ENCODE assay signal across 9 cellular contexts in the genomic region with DNA sequence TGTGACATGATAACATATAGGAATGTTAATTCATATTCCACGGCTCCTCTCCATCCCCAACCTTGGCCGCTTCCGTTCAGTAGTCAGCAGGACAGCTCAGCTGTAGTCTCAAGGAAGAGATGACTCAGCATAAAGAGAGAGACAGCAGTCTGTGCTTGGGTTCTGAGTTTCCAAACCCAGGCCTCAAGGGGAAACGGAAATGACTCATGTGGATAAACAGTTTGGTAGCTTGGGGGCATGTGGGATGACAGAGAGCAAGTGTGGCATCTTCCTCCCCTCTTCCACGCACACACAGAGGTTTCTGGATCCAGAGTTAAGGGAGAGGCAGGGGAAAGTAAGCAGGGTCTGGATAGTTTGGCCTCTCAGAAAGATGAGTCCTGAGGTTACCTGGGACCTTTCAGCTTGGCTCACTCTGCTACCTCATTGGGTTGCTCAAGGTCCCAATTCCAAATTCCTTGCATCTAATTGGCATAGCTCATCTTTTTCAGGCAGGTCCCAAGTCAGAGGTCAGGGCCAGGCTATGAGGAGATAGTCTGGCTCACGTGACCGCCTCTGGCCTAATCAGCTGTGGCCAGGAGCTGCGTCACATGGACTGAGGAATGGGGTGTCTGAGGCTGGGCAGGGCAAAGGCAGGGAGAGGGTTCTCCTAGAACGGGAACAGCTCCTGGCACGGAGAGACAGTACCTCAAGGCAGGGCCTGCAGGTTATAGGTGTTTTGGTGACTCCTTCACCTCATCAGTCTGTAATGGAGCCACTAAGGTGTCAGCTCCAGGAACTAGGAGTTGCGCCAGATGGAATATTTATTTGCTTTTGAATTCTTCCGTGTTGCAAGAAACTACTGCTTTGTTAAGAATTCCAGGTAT. TPM values are rescaled to one million over a fixed set of nuclear protein-coding genes. Genes with fewer than 3 reads are reported as not detected.
DNase-seq lines count a peak whose midpoint lies in the region; ATAC-seq, FAIRE-seq and TF ChIP-seq lines count a peak whose summit lies in the region.
"Had no signal": no experiment of that assay in that cellular context is flagged by ENCODE, and none has a peak within 500 bp of the region (broad histone marks: within the 10 kb centered on the region; RNA-seq: fewer than 3 reads in every experiment).

No MANE protein-coding gene starts in this region.

- peaks cover 19% of the 10 kb centered on the region for H3K4me1 ChIP-seq in smooth muscle cell (ENCODE audit: low read depth)

- H3K9me3 ChIP-seq in smooth muscle cell (replicated peaks; ENCODE audit: low read depth) = no peaks in the 10 kb centered on the region

- peaks cover 14% of the 10 kb centered on the region for H3F3A ChIP-seq in smooth muscle cell (ENCODE audit: low read depth)

- no peaks in the 10 kb centered on the region for H3K27me3 ChIP-seq in smooth muscle cell (ENCODE audit: low read depth)

- no peaks in the 10 kb centered on the region for H4K20me1 ChIP-seq in smooth muscle cell (ENCODE audit: low read depth)

- intact Hi-C loops in Calu3 (cut with micrococcal nuclease; ENCODE audit: unreplicated experiment) = no loop called here

- 28% methylated on average over 12 of the region's 12 CpGs for WGBS in smooth muscle cell (ENCODE audit: low lambda C conversion rate)

- no peak overlapping the region for H2AFZ ChIP-seq in smooth muscle cell (ENCODE audit: low read depth)

- CTCF ChIA-PET in Calu3 (lab: Charles Lee) = interaction anchor here (0.7 to 1.2 kb wide), 4 partner anchors 9 to 43 kb away, joined by 3 to 4 read pairs (median 3); no protein-coding TSS in a partner anchor

- H3K36me3 Mint-ChIP-seq in Calu3 (ENCODE audit: insufficient read depth, unreplicated experiment) = no peaks in the 10 kb centered on the region

- DNase-seq in Calu3 (peak; percentile 50), NCI-H460 (ENCODE audit: extremely low read depth, low read depth) (peak; percentile 84), frontal cortex (ENCODE audit: low spot score in 2 of 2) (peak; percentile 21 to 66), smooth muscle cell (lab: John Stamatoyannopoulos, UW; ENCODE audit: unreplicated experiment) (no peak), D721Med (ENCODE audit: insufficient read length, low spot score) (no peak), DMS114 treated with DMSO at 0.1 percent for 48 hours (lab: John Stamatoyannopoulos, UW; ENCODE audit: unreplicated experiment) (no peak)
- DNase-seq in activated T-cell treated with anti-CD3 and anti-CD28 coated beads, Interleukin-2, amount 50 U/mL, for 48 hours = peak; percentile 41 to 61

- no peaks in the 10 kb centered on the region for H3K36me3 ChIP-seq in smooth muscle cell (ENCODE audit: low read depth)

- peak overlapping the region; percentile 0 for H3K27ac Mint-ChIP-seq in Calu3 (ENCODE audit: unreplicated experiment)

- H3K79me2 ChIP-seq in smooth muscle cell (ENCODE audit: low read depth) = no peaks in the 10 kb centered on the region

- H3K9me3 Mint-ChIP-seq in Calu3 (ENCODE audit: low read depth, unreplicated experiment) = no peaks in the 10 kb centered on the region

- H3K27ac ChIP-seq in smooth muscle cell (ENCODE audit: low read depth) = peak overlapping the region; percentile 97

- peak overlapping the region; percentile 76 for H3K4me2 ChIP-seq in smooth muscle cell

- H3K4me3 ChIP-seq in smooth muscle cell = no peak overlapping the region

- peak; percentile 73 for ATAC-seq in GM21447 (IDR thresholded peaks at IDR 0.05; ENCODE audit: unreplicated experiment)

- TF ChIP-seq CTCF in Calu3 (IDR thresholded peaks at IDR 0.05; ENCODE audit: unreplicated experiment) = no peak
- no peak for TF ChIP-seq CTCF in smooth muscle cell (IDR thresholded peaks at IDR 0.05; ENCODE audit: borderline replicate concordance, insufficient read depth, poor library complexity, severe bottlenecking)
- TF ChIP-seq CTCF in D721Med (IDR thresholded peaks at IDR 0.05; ENCODE audit: insufficient read depth, missing control alignments) = no peak

- no peak overlapping the region for H3K4me3 Mint-ChIP-seq in Calu3 (ENCODE audit: low read depth, unreplicated experiment)

- FAIRE-seq in frontal cortex (lab: Jason Lieb, UNC) (no peak), D721Med (lab: Jason Lieb, UNC) (no peak)

- H3K4me1 Mint-ChIP-seq in Calu3 (ENCODE audit: low read depth, unreplicated experiment) = peaks cover 13% of the 10 kb centered on the region

- BruUV-seq in Calu3 (replicated peaks; lab: Mats Ljungman, UMichigan) = no TSS peak

- H3K27me3 Mint-ChIP-seq in Calu3 (ENCODE audit: unreplicated experiment) = peaks cover 72% of the 10 kb centered on the region

- peak overlapping the region; percentile 67 for H3K9ac ChIP-seq in smooth muscle cell (ENCODE audit: low read depth)

RNA-seq across cellular contexts. Expression of a gene that starts 36.5 kb away (rescaled TPM):
- total RNA-seq in Calu3 (2022) = not detected in 2 replicates
- total RNA-seq in NCI-H460 (2014; rRNA removed; shearing (Covaris generic)) = not detected in 2 replicates
- not detected in 2 replicates for polyA plus RNA-seq in NCI-H460 (2014; cell fraction: nucleus; rRNA removed)
- not detected for total RNA-seq in frontal cortex
- total RNA-seq in smooth muscle cell = not detected in 2 replicates
- not detected in 2 replicates for polyA plus RNA-seq in smooth muscle cell
- total RNA-seq: T-helper 2 cell treated with Interferon-gamma antibody and Interleukin-4, amounts not matched to agents 100 ng/mL and 5 ng/mL, for 36 hours had no signal

RNA-seq across cellular contexts. Expression of a gene that starts 51.4 kb away (rescaled TPM):
- 117 and 126 TPM in 2 replicates for total RNA-seq in Calu3 (2022)
- total RNA-seq in NCI-H460 (2014; rRNA removed; shearing (Covaris generic)) = 39.6 and 40.9 TPM in 2 replicates
- 89.2 and 95.7 TPM in 2 replicates for polyA plus RNA-seq in NCI-H460 (2014; cell fraction: nucleus; rRNA removed)
- 29.3 TPM for total RNA-seq in frontal cortex
- 48.8 and 52.4 TPM in 2 replicates for total RNA-seq in smooth muscle cell
- 87.3 and 91.6 TPM in 2 replicates for polyA plus RNA-seq in smooth muscle cell

Comparison
In these comparisons a context has a peak if more than half of its experiments do, and no peak if none do; other contexts are left out.
1. DNase-seq: peak in Calu3 (single experiment), NCI-H460 (single experiment), activated T-cell treated with anti-CD3 and anti-CD28 coated beads, Interleukin-2, amount 50 U/mL, for 48 hours (2 of 2) and frontal cortex (2 of 2); none in smooth muscle cell (single experiment), D721Med (single experiment) and DMS114 treated with DMSO at 0.1 percent for 48 hours (single experiment).